In genomic region chr10:35765039-35765662, GRCh38 we compare ENCODE assay signal across 13 cellular contexts.
A peak's percentile ranks its signal among the peaks of the same experiment; 100 is the strongest.
DNase-seq lines count a peak whose midpoint lies in the region; ATAC-seq and TF ChIP-seq lines count a peak whose summit lies in the region.
"Had no signal": no experiment of that assay in that cellular context is flagged by ENCODE, and none has a peak within 500 bp of the region (broad histone marks: within the 10 kb centered on the region; RNA-seq: fewer than 3 reads in every experiment).

No MANE protein-coding gene starts in this region.

- H3K4me3 ChIP-seq in Caco-2 (ENCODE audit: low read depth, low read length) = peak overlapping the region; percentile 44
- H3K4me3 ChIP-seq in right cardiac atrium (ENCODE audit: low read length) = no peak overlapping the region
- H3K4me3 ChIP-seq in neuronal stem cell (ENCODE audit: low read length in 2 of 2) = no peak overlapping the region
- H3K4me3 ChIP-seq: vagina had no signal

- H3K27me3 ChIP-seq in Caco-2 (replicated peaks; ENCODE audit: control insufficient read depth, insufficient read depth, low read length) (no peaks in the 10 kb centered on the region), right cardiac atrium (ENCODE audit: control insufficient read depth, insufficient read depth) (no peaks in the 10 kb centered on the region), neuronal stem cell (ENCODE audit: control insufficient read depth in 3 of 3, insufficient read depth in 3 of 3, low read depth in 1 of 3, low read length in 3 of 3) (no peaks in the 10 kb centered on the region)
- H3K27me3 ChIP-seq: vagina had no signal

- in situ Hi-C loops in G401 (cut with HindIII; ENCODE audit: low sequenced_read_pairs) = no loop called here

- peak overlapping the region; percentile 89 for H2AK5ac ChIP-seq in neuronal stem cell (ENCODE audit: low read depth, low read length)

- no peaks in the 10 kb centered on the region for H3K36me3 Mint-ChIP-seq in Caco-2 (ENCODE audit: insufficient read depth, unreplicated experiment)
- no peaks in the 10 kb centered on the region for H3K36me3 Mint-ChIP-seq in WTC11
- H3K36me3 Mint-ChIP-seq: memory B cell had no signal

- intact Hi-C loops in Caco-2 (cut with micrococcal nuclease; ENCODE audit: unreplicated experiment) = loop anchor here (1.0 kb wide), 3 partner anchors 12 to 123 kb away; partner anchors contain the start of gene FZD8
- intact Hi-C loops in right cardiac atrium (cut with DNase I) = no loop called here

- H3K14ac ChIP-seq in neuronal stem cell (ENCODE audit: low read length) = peak overlapping the region; percentile 43

- no peak overlapping the region for H2BK5ac ChIP-seq in neuronal stem cell (ENCODE audit: low read length)

- peaks cover 45% of the 10 kb centered on the region for H3K4me1 ChIP-seq in Caco-2
- no peaks in the 10 kb centered on the region for H3K4me1 ChIP-seq in right cardiac atrium (ENCODE audit: control insufficient read depth, insufficient read depth, low read length)
- H3K4me1 ChIP-seq in neuronal stem cell (ENCODE audit: control insufficient read depth in 2 of 2, insufficient read depth in 1 of 2, low read depth in 1 of 2, low read length in 2 of 2) = peaks cover 0 to 2% of the 10 kb centered on the region in 2 donors
- H3K4me1 ChIP-seq: vagina had no signal

- H3K9me3 ChIP-seq in Caco-2 (no peaks in the 10 kb centered on the region), right cardiac atrium (ENCODE audit: control insufficient read depth, low read length) (no peaks in the 10 kb centered on the region), neuronal stem cell (replicated peaks in 1 of 2; ENCODE audit: control insufficient read depth in 2 of 2, insufficient read depth in 1 of 2, low read depth in 1 of 2, low read length in 2 of 2) (no peaks in the 10 kb centered on the region)
- H3K9me3 ChIP-seq: vagina had no signal

- peak overlapping the region; percentile 74 for H3K23ac ChIP-seq in neuronal stem cell (ENCODE audit: low read depth, low read length, poor library complexity)

- peak overlapping the region; percentile 48 for H2BK12ac ChIP-seq in neuronal stem cell (ENCODE audit: low read length)

- H3K27ac ChIP-seq in right cardiac atrium (ENCODE audit: low read length) (no peak overlapping the region), neuronal stem cell (replicated peaks; ENCODE audit: low read length) (no peak overlapping the region)
- H3K27ac ChIP-seq: vagina had no signal

- H3K4ac ChIP-seq in neuronal stem cell (ENCODE audit: low read length) = no peak overlapping the region

- H2BK15ac ChIP-seq in neuronal stem cell (ENCODE audit: low read length) = peak overlapping the region; percentile 82

- H3K4me3 Mint-ChIP-seq in Caco-2 (ENCODE audit: unreplicated experiment) (peak overlapping the region; percentile 90), WTC11 (no peak overlapping the region)
- H3K4me3 Mint-ChIP-seq: memory B cell had no signal

- H3K27me3 Mint-ChIP-seq in Caco-2 (ENCODE audit: insufficient read depth, unreplicated experiment) (no peaks in the 10 kb centered on the region), WTC11 (ENCODE audit: low read depth) (peaks cover 2% of the 10 kb centered on the region; the same call in 1 of the 2 replicates)

- peak; percentile 66 to 78 for DNase-seq in Caco-2
- DNase-seq in WTC11 (ENCODE audit: low spot score) = peak; percentile 39
- peak; percentile 35 to 77 (median 65) for DNase-seq in right cardiac atrium
- DNase-seq in neuronal stem cell (ENCODE audit: low spot score) = no peak
- DNase-seq in G401 (ENCODE audit: low spot score) = no peak
- no peak for DNase-seq in NCI-H2227 treated with DMSO at 0.1 percent for 48 hours (lab: John Stamatoyannopoulos, UW)
- no peak for DNase-seq in NCI-H2029 treated with DMSO at 0.1 percent for 48 hours (lab: John Stamatoyannopoulos, UW)
- DNase-seq: activated gamma-delta T cell, AML-193, NCI-H1417 had no signal

- H3K9me3 Mint-ChIP-seq in Caco-2 (ENCODE audit: unreplicated experiment) (no peaks in the 10 kb centered on the region), WTC11 (no peaks in the 10 kb centered on the region)
- H3K9me3 Mint-ChIP-seq: memory B cell had no signal

- no peaks in the 10 kb centered on the region for H3K79me1 ChIP-seq in neuronal stem cell (ENCODE audit: low read depth, low read length)

- TF ChIP-seq CTCF in Caco-2 (IDR thresholded peaks at IDR 0.05; ENCODE audit: insufficient read depth in 1 of 2, low read depth in 1 of 2, low read length in 1 of 2, severe bottlenecking in 1 of 2, unreplicated experiment in 1 of 2) (peak in 1 of 2 experiments; percentile 13), WTC11 (IDR thresholded peaks at IDR 0.05) (no peak)

- peak; percentile 93 for ATAC-seq in WTC11
- peak; percentile 81 to 88 for ATAC-seq in right cardiac atrium
- ATAC-seq in HG02678 (IDR thresholded peaks at IDR 0.05; ENCODE audit: unreplicated experiment) = no peak

- H3K27ac Mint-ChIP-seq in Caco-2 (ENCODE audit: unreplicated experiment) = peak overlapping the region; percentile 94
- no peak overlapping the region for H3K27ac Mint-ChIP-seq in WTC11
- H3K27ac Mint-ChIP-seq: memory B cell had no signal

- H3K18ac ChIP-seq in neuronal stem cell (ENCODE audit: low read length) = peak overlapping the region; percentile 90

- H4K8ac ChIP-seq in neuronal stem cell (ENCODE audit: low read depth, low read length) = peak overlapping the region; percentile 26

- no peak overlapping the region for H4K91ac ChIP-seq in neuronal stem cell (ENCODE audit: low read depth, low read length, poor library complexity)

- 49% methylated on average over 25 of the region's 25 CpGs for WGBS in right cardiac atrium
- no CpG with 5 or more reads among the region's 25 CpGs for WGBS in neuronal stem cell (ENCODE audit: extremely low coverage in 2 of 2, insufficient read length in 2 of 2, insufficient replicate concordance in 1 of 2), 2 donors

- peaks cover 26% of the 10 kb centered on the region for H3K4me1 Mint-ChIP-seq in Caco-2 (ENCODE audit: low read depth, unreplicated experiment)
- H3K4me1 Mint-ChIP-seq in WTC11 = peaks cover 15% of the 10 kb centered on the region

- CTCF ChIA-PET in Caco-2 (lab: Charles Lee) (interaction anchor here (0.7 kb wide), 1 partner anchor 9 kb away, joined by 6 read pairs; no protein-coding TSS in a partner anchor), WTC11 (lab: Charles Lee) (no interaction called here)

- H2BK120ac ChIP-seq in neuronal stem cell (ENCODE audit: low read depth, low read length) = peak overlapping the region; percentile 97

- POLR2A ChIA-PET in Caco-2 (lab: Charles Lee) (no interaction called here), WTC11 (lab: Charles Lee) (no interaction called here)

- TSS peak; percentile 24 for BruUV-seq in Caco-2 (replicated peaks; lab: Mats Ljungman, UMichigan)

- H3K9ac ChIP-seq in neuronal stem cell (ENCODE audit: low read depth, low read length, poor library complexity) = peak overlapping the region; percentile 15

- H3K4me2 ChIP-seq in neuronal stem cell (ENCODE audit: insufficient read depth, low read length, poor library complexity, severe bottlenecking) = no peak overlapping the region

- no peaks in the 10 kb centered on the region for H3K36me3 ChIP-seq in Caco-2 (ENCODE audit: control insufficient read depth, insufficient read depth, low read length)
- no peaks in the 10 kb centered on the region for H3K36me3 ChIP-seq in neuronal stem cell (replicated peaks in 1 of 2; ENCODE audit: control insufficient read depth in 2 of 2, insufficient read depth in 2 of 2, low read length in 2 of 2)
- H3K36me3 ChIP-seq: vagina had no signal

- no peak overlapping the region for H2AFZ ChIP-seq in neuronal stem cell (ENCODE audit: low read length)

TF ChIP-seq in WTC11, 78 proteins besides CTCF, POLR2A, EP300 and RAD21:
- TF ChIP-seq ZMAT4 (CRISPR knock-in tag; IDR thresholded peaks at IDR 0.05) = no peak
- TF ChIP-seq FOXP4 (CRISPR knock-in tag; IDR thresholded peaks at IDR 0.05) = peak; percentile 44; the same call in 1 of the 2 replicates
- peak; percentile 64; the same call in 1 of the 2 replicates for TF ChIP-seq ETV6 (CRISPR knock-in tag; IDR thresholded peaks at IDR 0.05)
- TF ChIP-seq NFE2L1 (CRISPR knock-in tag; IDR thresholded peaks at IDR 0.05) = no peak
- peak; percentile 67 for TF ChIP-seq ZNF423 (CRISPR knock-in tag; IDR thresholded peaks at IDR 0.05)
- no peak for TF ChIP-seq HMGA2 (CRISPR knock-in tag; IDR thresholded peaks at IDR 0.05)
TF ChIP-seq in WTC11: peak in this region for 3.

Comparison
In these comparisons a context has a peak if more than half of its experiments do, and no peak if none do; other contexts are left out.
1. DNase-seq: peak in Caco-2 (2 of 2), WTC11 (single experiment) and right cardiac atrium (3 of 3); none in neuronal stem cell (single experiment), G401 (single experiment), NCI-H2227 treated with DMSO at 0.1 percent for 48 hours (single experiment) and NCI-H2029 treated with DMSO at 0.1 percent for 48 hours (single experiment).